ENCODE assay signal across 27 cellular contexts in genomic region chr10:74523199-74523598, GRCh38.
"Had no signal": no experiment of that assay in that cellular context is flagged by ENCODE, and none has a peak within 500 bp of the region (broad histone marks: within the 10 kb centered on the region; RNA-seq: fewer than 3 reads in every experiment).

No MANE protein-coding gene starts in this region.

- H3K27ac ChIP-seq: colonic mucosa, epithelial cell of prostate, esophagus squamous epithelium, gastrocnemius medialis, heart right ventricle, left lung, lower lobe of right lung had no signal

- H3K4me3 Mint-ChIP-seq: dendritic cell treated with granulocyte-macrophage colony-stimulating factor and Interleukin-4, amounts not matched to agents 40 ng/mL and 50 ng/mL, for 4 days; effector memory CD8-positive, alpha-beta T cell; endodermal cell; mesothelial cell of epicardium had no signal

- H3K4me1 Mint-ChIP-seq: endodermal cell had no signal

- DNase-seq: colonic mucosa; cortex of kidney; effector CD8-positive, alpha-beta T cell; effector memory CD8-positive, alpha-beta T cell; endodermal cell; erythroblast; esophagus squamous epithelium; foreskin fibroblast; foreskin melanocyte; gastrocnemius medialis; glutamatergic neuron; head of caudate nucleus; heart right ventricle; hippocampal formation; left cardiac atrium; left lung; left ventricle myocardium superior; lower lobe of right lung; mesenchymal stem cell; mucosa of descending colon had no signal

- FAIRE-seq: endometrium, islet of Langerhans, keratinocyte had no signal

- H3K27ac Mint-ChIP-seq: dendritic cell treated with granulocyte-macrophage colony-stimulating factor and Interleukin-4, amounts not matched to agents 40 ng/mL and 50 ng/mL, for 4 days; endodermal cell; mesothelial cell of epicardium had no signal

- H3K4me3 ChIP-seq: colonic mucosa, esophagus squamous epithelium, gastrocnemius medialis, heart right ventricle, left lung, lower lobe of right lung, mucosa of descending colon had no signal

- H3K4me1 ChIP-seq: colonic mucosa, esophagus squamous epithelium, heart right ventricle, left lung, lower lobe of right lung had no signal

- H3K9me3 Mint-ChIP-seq: dendritic cell treated with granulocyte-macrophage colony-stimulating factor and Interleukin-4, amounts not matched to agents 40 ng/mL and 50 ng/mL, for 4 days; effector memory CD8-positive, alpha-beta T cell; endodermal cell had no signal

- H3K27me3 Mint-ChIP-seq: dendritic cell treated with granulocyte-macrophage colony-stimulating factor and Interleukin-4, amounts not matched to agents 40 ng/mL and 50 ng/mL, for 4 days; effector memory CD8-positive, alpha-beta T cell had no signal

- ATAC-seq: effector memory CD8-positive, alpha-beta T cell; esophagus mucosa; gastrocnemius medialis; heart right ventricle; left cardiac atrium; left lung; left ventricle myocardium superior; lower lobe of right lung; mucosa of descending colon had no signal

- H3K36me3 ChIP-seq: colonic mucosa, gastrocnemius medialis, left lung, lower lobe of right lung had no signal

- H3K9me3 ChIP-seq: colonic mucosa, esophagus squamous epithelium, gastrocnemius medialis, heart right ventricle, left lung, lower lobe of right lung, mucosa of descending colon had no signal

- H3K27me3 ChIP-seq: colonic mucosa, esophagus squamous epithelium, gastrocnemius medialis, heart right ventricle, left lung had no signal
